In genomic region chr10:116741391-116742351, GRCh38 we compare ENCODE assay signal across 8 cellular contexts. TPM values are rescaled to one million over a fixed set of nuclear protein-coding genes. Genes with fewer than 3 reads are reported as not detected.
DNase-seq lines count a peak whose midpoint lies in the region; ATAC-seq, FAIRE-seq and TF ChIP-seq lines count a peak whose summit lies in the region.

No MANE protein-coding gene starts in this region.

- H3K36me3 ChIP-seq in colonic mucosa, result no peaks in the 10 kb centered on the region
- H3K36me3 ChIP-seq in mesendoderm (ENCODE audit: control insufficient read depth, insufficient read depth, low read length), result no peaks in the 10 kb centered on the region
- no peaks in the 10 kb centered on the region for H3K36me3 ChIP-seq in uterus

- no peak overlapping the region for H3K27ac ChIP-seq in colonic mucosa
- H3K27ac ChIP-seq in mesendoderm (ENCODE audit: low read depth, low read length), result no peak overlapping the region
- peak overlapping the region; percentile 49 to 94 for H3K27ac ChIP-seq in uterus

- H3K9ac ChIP-seq in colonic mucosa (ENCODE audit: low read depth in 2 of 2, low read length in 2 of 2), result peak overlapping the region; percentile 19 to 65
- H3K9ac ChIP-seq in mesendoderm (ENCODE audit: low read length), result peak overlapping the region; percentile 77

- DNase-seq in Right ventricle myocardium inferior (ENCODE audit: missing footprints), result no peak
- no peak for DNase-seq in cardiac septum (ENCODE audit: low spot score)
- no peak for DNase-seq in colonic mucosa
- DNase-seq in mesendoderm, result no peak
- DNase-seq in uterus, result peak; percentile 54 to 64
- DNase-seq in D721Med (ENCODE audit: insufficient read length, low spot score), result no peak

- TF ChIP-seq CTCF in colonic mucosa (IDR thresholded peaks at IDR 0.05) (no peak), uterus (IDR thresholded peaks at IDR 0.05) (no peak), D721Med (IDR thresholded peaks at IDR 0.05; ENCODE audit: insufficient read depth, missing control alignments) (no peak)

- H3K4me3 ChIP-seq in colonic mucosa, result peak overlapping the region; percentile 79
- no peak overlapping the region for H3K4me3 ChIP-seq in mesendoderm (ENCODE audit: low read length)
- peak overlapping the region; percentile 55 to 95 for H3K4me3 ChIP-seq in uterus

- H3K79me2 ChIP-seq in mesendoderm (ENCODE audit: control insufficient read depth, insufficient read depth, low read length), result no peaks in the 10 kb centered on the region

- H2BK120ac ChIP-seq in mesendoderm (ENCODE audit: low read depth, low read length), result no peak overlapping the region

- H4K8ac ChIP-seq in mesendoderm (ENCODE audit: low read depth, low read length), result no peak overlapping the region

- no peak overlapping the region for H3K18ac ChIP-seq in mesendoderm (ENCODE audit: low read length)

- no peak for FAIRE-seq in D721Med (lab: Jason Lieb, UNC)

- no peak for TF ChIP-seq POLR2A in uterus (IDR thresholded peaks at IDR 0.05)

- H2BK15ac ChIP-seq in mesendoderm (replicated peaks; ENCODE audit: low read depth), result no peak overlapping the region

- H3K27me3 ChIP-seq in colonic mucosa (peaks cover 15% of the 10 kb centered on the region), mesendoderm (ENCODE audit: insufficient read depth, low read length, poor library complexity) (peaks cover 13% of the 10 kb centered on the region), uterus (no peaks in the 10 kb centered on the region)

- no peaks in the 10 kb centered on the region for H3K79me1 ChIP-seq in mesendoderm (ENCODE audit: low read length)

- no peaks in the 10 kb centered on the region for H3K9me3 ChIP-seq in colonic mucosa
- H3K9me3 ChIP-seq in uterus, result no peaks in the 10 kb centered on the region

- no CpG with 5 or more reads among the region's 93 CpGs for WGBS in mesendoderm (ENCODE audit: extremely low coverage, insufficient coverage, low lambda C conversion rate)

- H3K4me1 ChIP-seq in colonic mucosa, result no peaks in the 10 kb centered on the region
- H3K4me1 ChIP-seq in mesendoderm (ENCODE audit: control insufficient read depth, low read depth, low read length), result peaks cover 2% of the 10 kb centered on the region
- peaks cover 0 to 5% of the 10 kb centered on the region in 2 donors for H3K4me1 ChIP-seq in uterus

- H3K56ac ChIP-seq in mesendoderm (ENCODE audit: low read length), result peak overlapping the region; percentile 89

- H3K23ac ChIP-seq in mesendoderm (ENCODE audit: low read length), result no peak overlapping the region

- H2BK5ac ChIP-seq in mesendoderm (ENCODE audit: low read length), result no peak overlapping the region

- ATAC-seq in Right ventricle myocardium inferior, result peak; percentile 12
- peak; percentile 1 for ATAC-seq in HG03571 (IDR thresholded peaks at IDR 0.05; ENCODE audit: unreplicated experiment)
- ATAC-seq in GM21447 (IDR thresholded peaks at IDR 0.05; ENCODE audit: unreplicated experiment), result no peak

- intact Hi-C loops in Right ventricle myocardium inferior (cut with DNase I), result loop anchor here (2.0 kb wide), 2 partner anchors 15 to 59 kb away; no protein-coding TSS in a partner anchor
- intact Hi-C loops in cardiac septum (cut with DNase I), result loop anchor here (2.0 kb wide), 1 partner anchor 59 kb away; no protein-coding TSS in a partner anchor
- intact Hi-C loops in colonic mucosa (cut with DNase I), result no loop called here
- intact Hi-C loops in uterus (cut with DNase I; ENCODE audit: low total_unique reads), result no loop called here

- H3K4ac ChIP-seq in mesendoderm (ENCODE audit: low read depth, low read length), result no peak overlapping the region

- H2AK5ac ChIP-seq in mesendoderm (ENCODE audit: low read length), result no peak overlapping the region

- H3K4me2 ChIP-seq in mesendoderm (ENCODE audit: low read length), result peak overlapping the region; percentile 68

- H4K5ac ChIP-seq in mesendoderm (ENCODE audit: low read length), result no peak overlapping the region

RNA-seq across cellular contexts. Expression of gene HSPA12A, which starts 0.7 kb away (rescaled TPM):
- total RNA-seq in Right ventricle myocardium inferior, result 20.8 TPM
- 8.1 TPM for total RNA-seq in cardiac septum
- total RNA-seq in colonic mucosa, result 1 to 10 TPM; 6.2 to 7.0 TPM
- 4.5 TPM for polyA plus RNA-seq in mesendoderm (2013, experiment 1 of 2)
- 4.4 TPM for polyA plus RNA-seq in mesendoderm (2013, experiment 2 of 2)
- total RNA-seq in uterus, result 10 to 100 TPM in 2 of 4 donors, 1 to 10 TPM in 2; 4.9 to 32.0 (median 16.0) TPM

Comparison
In these comparisons a context has a peak if more than half of its experiments do, and no peak if none do; other contexts are left out.
1. DNase-seq: peak in uterus (2 of 2); none in Right ventricle myocardium inferior (single experiment), cardiac septum (single experiment), colonic mucosa (single experiment), mesendoderm (single experiment) and D721Med (single experiment).
2. H3K27ac ChIP-seq: peak in uterus (2 of 2); none in colonic mucosa (single experiment) and mesendoderm (single experiment).
3. intact Hi-C loops: an anchor here in Right ventricle myocardium inferior (2.0 kb wide) and cardiac septum (2.0 kb wide); none called in colonic mucosa and uterus.